In the genomic region with DNA sequence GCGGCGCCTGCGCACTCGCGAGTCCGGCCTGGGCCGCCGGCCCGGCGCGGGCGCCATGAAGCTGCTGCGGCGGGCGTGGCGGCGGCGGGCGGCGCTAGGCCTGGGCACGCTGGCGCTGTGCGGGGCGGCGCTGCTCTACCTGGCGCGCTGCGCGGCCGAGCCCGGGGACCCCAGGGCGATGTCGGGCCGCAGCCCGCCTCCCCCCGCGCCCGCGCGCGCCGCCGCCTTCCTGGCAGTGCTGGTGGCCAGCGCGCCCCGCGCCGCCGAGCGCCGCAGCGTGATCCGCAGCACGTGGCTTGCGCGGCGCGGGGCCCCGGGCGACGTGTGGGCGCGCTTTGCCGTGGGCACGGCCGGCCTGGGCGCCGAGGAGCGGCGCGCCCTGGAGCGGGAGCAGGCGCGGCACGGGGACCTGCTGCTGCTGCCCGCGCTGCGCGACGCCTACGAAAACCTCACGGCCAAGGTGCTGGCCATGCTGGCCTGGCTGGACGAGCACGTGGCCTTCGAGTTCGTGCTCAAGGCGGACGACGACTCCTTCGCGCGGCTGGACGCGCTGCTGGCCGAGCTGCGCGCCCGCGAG, we compare ENCODE assay signal across 8 cellular contexts. TPM values are rescaled to one million over a fixed set of nuclear protein-coding genes. Genes with fewer than 3 reads are reported as not detected.
DNase-seq lines count a peak whose midpoint lies in the region; ATAC-seq and TF ChIP-seq lines count a peak whose summit lies in the region.

Gene B3GALT6 (plus strand): TSS at position 14 of the 577 bp plus-strand sequence. CDS start 42 bp downstream, at position 56.

- peak within 1 kb of the TSS; percentile 94 for H3K56ac ChIP-seq in IMR-90 (ENCODE audit: extremely low read depth, insufficient read depth, low read length)

- H3K36me3 ChIP-seq in IMR-90 (ENCODE audit: control insufficient read depth, insufficient read depth, low read length), result peaks cover 18% of the 10 kb centered on the region

- ATAC-seq in IMR-90 (ENCODE audit: low read depth), result peak; percentile 19; the same call in 1 of the 2 replicates

- H3K18ac ChIP-seq in IMR-90 (ENCODE audit: low read depth, low read length), result peak within 1 kb of the TSS; percentile 3; the same call in 1 of the 2 replicates

- no peak within 1 kb of the TSS for H2BK20ac ChIP-seq in IMR-90 (ENCODE audit: low read depth, low read length)

- no peak for TF ChIP-seq POLR2A in IMR-90 (IDR thresholded peaks at IDR 0.05; ENCODE audit: low read depth, low read length)

- TF ChIP-seq CTCF in IMR-90 (conservative IDR thresholded peaks at IDR 0.05; ENCODE audit: low read depth, low read length), result no peak

- peak within 1 kb of the TSS; percentile 91 for H3K9ac ChIP-seq in IMR-90 (ENCODE audit: low read depth, low read length)

- H2AFZ ChIP-seq in IMR-90 (replicated peaks; ENCODE audit: low read length, poor library complexity), result peak within 1 kb of the TSS; percentile 98

- peak within 1 kb of the TSS; percentile 91 for H4K5ac ChIP-seq in IMR-90 (ENCODE audit: low read depth, low read length)

- 19% methylated on average over 41 of the region's 99 CpGs; no CpG with 5 or more reads in 1 of the 2 experiments for WGBS in IMR-90 (ENCODE audit: extremely low coverage in 2 of 2, insufficient read length in 1 of 2), 2 experiments

- peak within 1 kb of the TSS; percentile 79 for H4K91ac ChIP-seq in IMR-90 (ENCODE audit: insufficient read depth, low read depth, low read length)

- H3K27me3 ChIP-seq in IMR-90 (ENCODE audit: control insufficient read depth, insufficient read depth, low read length), result no peaks in the 10 kb centered on the region

- peak within 1 kb of the TSS; percentile 89 for H3K23ac ChIP-seq in IMR-90 (ENCODE audit: low read depth, low read length)

- CTCF ChIA-PET in IMR-90 (lab: Yijun Ruan, JAX), result interaction anchor here (2.3 kb wide), 1 partner anchor 110 kb away, joined by 11 read pairs; no protein-coding TSS in a partner anchor

- H3K4me1 ChIP-seq in IMR-90 (ENCODE audit: control insufficient read depth, insufficient read depth, low read length), result peaks cover 18% of the 10 kb centered on the region

- peak within 1 kb of the TSS; percentile 86 for H3K4ac ChIP-seq in IMR-90 (ENCODE audit: low read depth, low read length)

- intact Hi-C loops in IMR-90 (cut with micrococcal nuclease), result loop anchor here (5.0 kb wide), 1 partner anchor 250 kb away; the partner anchor contains the start of gene PERM1

- peaks cover 6% of the 10 kb centered on the region for H3K9me1 ChIP-seq in IMR-90 (ENCODE audit: insufficient read depth, low read length)

- POLR2A ChIA-PET in IMR-90 (lab: Charles Lee; ENCODE audit: unreplicated experiment), result no interaction called here

- in situ Hi-C loops in IMR-90 (cut with MboI; ENCODE audit: low sequenced_read_pairs), result no loop called here
- in situ Hi-C loops in KBM-7 (cut with MboI; ENCODE audit: low pct_unique_long_range_greater_than_20kb, low sequenced_read_pairs), result loop anchor here (25.0 kb wide), 1 partner anchor 95 kb away; no protein-coding TSS in a partner anchor

- H2BK15ac ChIP-seq in IMR-90 (ENCODE audit: low read depth, low read length), result no peak within 1 kb of the TSS; the same call in 1 of the 3 replicates

- dilution Hi-C loops in IMR-90 (cut with HindIII; ENCODE audit: low sequenced_read_pairs, unreplicated experiment), result no loop called here

- H4K20me1 ChIP-seq in IMR-90 (ENCODE audit: insufficient read depth, low read length), result peaks cover 24% of the 10 kb centered on the region

- no TSS peak for BruUV-seq in IMR-90 (replicated peaks; lab: Mats Ljungman, UMichigan)

- H2AK5ac ChIP-seq in IMR-90 (ENCODE audit: low read depth, low read length), result peak within 1 kb of the TSS; percentile 99

- peaks cover 3% of the 10 kb centered on the region for H3K9me3 ChIP-seq in IMR-90 (ENCODE audit: control insufficient read depth, insufficient read depth, low read length)

- H3K79me1 ChIP-seq in IMR-90 (ENCODE audit: low read depth in 1 of 2, low read length in 2 of 2), result peaks cover 12 to 68% of the 10 kb centered on the region in 2 experiments; a peak in 3 of 4 replicates

- peak; percentile 12 for DNase-seq in IMR-90
- DNase-seq in cerebellum (ENCODE audit: low spot score), result no peak
- DNase-seq in middle frontal gyrus (ENCODE audit: extremely low spot score, low spot score), result peak; percentile 10
- DNase-seq in cerebellar nuclear complex (lab: John Stamatoyannopoulos, UW), result no peak
- DNase-seq in KBM-7, result no peak
- DNase-seq in NCI-H2196 (lab: John Stamatoyannopoulos, UW; ENCODE audit: unreplicated experiment), result no peak
- no peak for DNase-seq in retina

- peak within 1 kb of the TSS; percentile 96 to 100 for H4K8ac ChIP-seq in IMR-90 (ENCODE audit: low read depth in 2 of 2, low read length in 2 of 2)

- peak within 1 kb of the TSS; percentile 64 for H2BK120ac ChIP-seq in IMR-90 (ENCODE audit: low read depth, low read length)

- H2BK5ac ChIP-seq in IMR-90 (ENCODE audit: low read depth, low read length, poor library complexity, severe bottlenecking), result peak within 1 kb of the TSS; percentile 75

- peak within 1 kb of the TSS; percentile 81 for H3K27ac ChIP-seq in IMR-90 (ENCODE audit: insufficient read depth, low read length)

- peak within 1 kb of the TSS; percentile 86 for H3K4me2 ChIP-seq in IMR-90 (ENCODE audit: low read depth, low read length)

- peak within 1 kb of the TSS; percentile 96 for H2AK9ac ChIP-seq in IMR-90 (replicated peaks; ENCODE audit: low read depth, low read length, poor library complexity)

- peak within 1 kb of the TSS; percentile 94 for H3K14ac ChIP-seq in IMR-90 (replicated peaks; ENCODE audit: low read depth, low read length)

- no peak for TF ChIP-seq RAD21 in IMR-90 (IDR thresholded peaks at IDR 0.05; ENCODE audit: low read length)

- H3K4me3 ChIP-seq in GM08714 (ENCODE audit: low read length) (peak within 1 kb of the TSS; percentile 73), IMR-90 (ENCODE audit: insufficient read depth, low read depth, low read length) (peak within 1 kb of the TSS; percentile 84)

TF ChIP-seq in IMR-90, 13 proteins besides CTCF, POLR2A, EP300 and RAD21:
- TF ChIP-seq ELK1 (IDR thresholded peaks at IDR 0.05; ENCODE audit: borderline replicate concordance, low read depth, low read length) (no peak), MAZ (IDR thresholded peaks at IDR 0.05; ENCODE audit: borderline replicate concordance, low read depth, low read length) (no peak), NFE2L2 (IDR thresholded peaks at IDR 0.05; ENCODE audit: low read depth, low read length) (no peak), MAFK (IDR thresholded peaks at IDR 0.05; ENCODE audit: low read depth, low read length) (no peak), SMC3 (IDR thresholded peaks at IDR 0.05; ENCODE audit: low read depth, low read length) (no peak), USF2 (IDR thresholded peaks at IDR 0.05; ENCODE audit: low read depth, low read length) (peak; percentile 53; the same call in 1 of the 2 replicates), RCOR1 (IDR thresholded peaks at IDR 0.05; ENCODE audit: insufficient replicate concordance, low read length) (no peak), MXI1 (IDR thresholded peaks at IDR 0.05; ENCODE audit: borderline replicate concordance, low read depth, low read length) (peak; percentile 67; the same call in 1 of the 2 replicates), CHD1 (IDR thresholded peaks at IDR 0.05; ENCODE audit: low read depth, low read length) (no peak), RFX5 (IDR thresholded peaks at IDR 0.05; ENCODE audit: low read depth, low read length) (no peak), BHLHE40 (IDR thresholded peaks at IDR 0.05; ENCODE audit: low read depth, low read length) (0 out of 2 replicates have a peak, but pooled peaks have one; percentile 15), FOS (IDR thresholded peaks at IDR 0.05; ENCODE audit: low read depth, low read length) (no peak), CEBPB (IDR thresholded peaks at IDR 0.05; ENCODE audit: low read depth, low read length) (no peak)

RNA-seq across cellular contexts. Expression of gene B3GALT6, which starts in this region (rescaled TPM):
- 12.2 and 18.3 TPM in 2 replicates for total RNA-seq in IMR-90 (2012; rRNA removed)
- 23.0 and 29.2 TPM in 2 replicates for polyA plus RNA-seq in IMR-90 (2012; rRNA removed)
- 24.3 and 37.0 TPM in 2 replicates for polyA plus RNA-seq in IMR-90 (2012; cell fraction: cytosol; rRNA removed)
- polyA plus RNA-seq in IMR-90 (2012; cell fraction: nucleus; rRNA removed; ENCODE audit: low replicate concordance), result 10.2 and 16.5 TPM in 2 replicates
- total RNA-seq in cerebellum, result 15.2 TPM

Comparison
In these comparisons a context has a peak if more than half of its experiments do, and no peak if none do; other contexts are left out.
1. DNase-seq: peak in IMR-90 (single experiment) and middle frontal gyrus (single experiment); none in cerebellum (single experiment), cerebellar nuclear complex (0 of 2), KBM-7 (single experiment), NCI-H2196 (single experiment) and retina (single experiment).